ENCODE assay signal across 1 cellular context in the genomic region with DNA sequence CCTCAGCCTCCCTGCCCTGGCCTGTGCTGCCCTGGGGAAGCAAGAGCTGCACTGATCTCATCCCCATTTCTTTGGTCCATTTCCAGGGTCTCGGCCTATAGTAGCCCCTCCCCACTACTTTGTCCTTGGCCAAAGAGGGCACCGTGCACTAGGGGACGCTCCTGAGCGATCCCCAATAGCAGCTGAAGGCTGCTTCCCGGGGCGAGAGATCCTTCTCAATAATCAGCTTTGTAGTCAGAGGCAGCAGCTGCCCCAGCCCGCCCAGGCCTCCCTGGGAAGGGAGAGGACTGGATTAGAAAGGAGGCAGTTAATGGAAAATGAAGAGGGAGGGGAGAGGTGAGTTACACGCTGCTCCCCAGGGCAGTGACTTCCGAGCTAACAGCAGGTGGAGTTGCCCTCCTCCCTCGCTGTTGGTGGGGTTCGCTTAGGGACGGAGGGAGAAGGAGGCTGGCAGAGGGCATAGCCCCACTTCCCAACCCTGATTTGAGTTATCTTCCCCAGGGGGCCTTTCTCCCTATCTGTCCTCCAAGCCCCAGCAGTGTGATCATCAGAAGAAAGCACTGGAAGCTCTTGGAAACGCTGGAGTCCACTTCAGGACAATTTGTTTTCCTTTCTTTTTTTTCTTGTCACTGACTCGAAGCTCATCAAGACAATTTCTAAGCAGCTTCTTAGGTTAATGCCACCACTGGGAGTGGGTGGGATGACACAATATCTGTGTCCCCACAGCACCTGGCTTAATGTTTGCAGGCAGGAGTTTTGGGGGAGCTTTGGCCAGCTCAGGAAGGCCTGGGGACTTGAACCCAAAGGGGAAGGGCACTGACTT.
A peak's percentile ranks its signal among the peaks of the same experiment; 100 is the strongest.
TF ChIP-seq lines count a peak whose summit lies in the region.

No MANE protein-coding gene starts in this region.

TF ChIP-seq in HepG2, 621 proteins besides CTCF, POLR2A, EP300 and RAD21 (continued from another document):
- TF ChIP-seq HOXA3 (CRISPR knock-in tag; IDR thresholded peaks at IDR 0.05) (no peak), STAG1 (CRISPR knock-in tag; IDR thresholded peaks at IDR 0.05) (peak; percentile 38), LCORL (IDR thresholded peaks at IDR 0.05) (no peak), LCORL (CRISPR knock-in tag; IDR thresholded peaks at IDR 0.05) (peak; percentile 63; the same call in 1 of the 2 replicates), ZNF75D (CRISPR knock-in tag; IDR thresholded peaks at IDR 0.05; ENCODE audit: borderline replicate concordance) (no peak), ZBTB38 (CRISPR knock-in tag; IDR thresholded peaks at IDR 0.05) (peak; percentile 75), ZNF44 (CRISPR knock-in tag; IDR thresholded peaks at IDR 0.05) (no peak), SAP130 (CRISPR knock-in tag; IDR thresholded peaks at IDR 0.05; ENCODE audit: low read depth) (0 out of 2 replicates have a peak, but pooled peaks have one; percentile 13), NFYB (CRISPR knock-in tag; IDR thresholded peaks at IDR 0.05) (0 out of 2 replicates have a peak, but pooled peaks have one; percentile 16)
- TF ChIP-seq, protein P1, sequence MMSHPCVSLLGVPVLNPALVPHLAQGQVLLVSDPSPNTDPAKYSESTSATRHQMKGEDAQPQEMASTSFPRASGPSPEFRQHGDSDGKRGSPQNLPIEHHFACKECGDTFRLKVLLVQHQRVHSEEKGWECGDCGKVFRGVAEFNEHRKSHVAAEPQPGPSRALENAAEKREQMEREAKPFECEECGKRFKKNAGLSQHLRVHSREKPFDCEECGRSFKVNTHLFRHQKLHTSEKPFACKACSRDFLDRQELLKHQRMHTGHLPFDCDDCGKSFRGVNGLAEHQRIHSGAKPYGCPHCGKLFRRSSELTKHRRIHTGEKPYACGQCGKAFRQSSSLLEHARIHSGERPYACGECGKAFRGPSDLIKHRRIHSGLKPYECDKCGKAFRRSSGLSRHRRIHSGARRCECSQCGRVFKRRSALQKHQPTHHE (CRISPR knock-in tag; IDR thresholded peaks at IDR 0.05; ENCODE audit: borderline replicate concordance): no peak
- TF ChIP-seq, protein P2, sequence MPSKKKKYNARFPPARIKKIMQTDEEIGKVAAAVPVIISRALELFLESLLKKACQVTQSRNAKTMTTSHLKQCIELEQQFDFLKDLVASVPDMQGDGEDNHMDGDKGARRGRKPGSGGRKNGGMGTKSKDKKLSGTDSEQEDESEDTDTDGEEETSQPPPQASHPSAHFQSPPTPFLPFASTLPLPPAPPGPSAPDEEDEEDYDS (CRISPR knock-in tag; IDR thresholded peaks at IDR 0.05): peak; percentile 25; the same call in 1 of the 2 replicates
- TF ChIP-seq, protein P3, sequence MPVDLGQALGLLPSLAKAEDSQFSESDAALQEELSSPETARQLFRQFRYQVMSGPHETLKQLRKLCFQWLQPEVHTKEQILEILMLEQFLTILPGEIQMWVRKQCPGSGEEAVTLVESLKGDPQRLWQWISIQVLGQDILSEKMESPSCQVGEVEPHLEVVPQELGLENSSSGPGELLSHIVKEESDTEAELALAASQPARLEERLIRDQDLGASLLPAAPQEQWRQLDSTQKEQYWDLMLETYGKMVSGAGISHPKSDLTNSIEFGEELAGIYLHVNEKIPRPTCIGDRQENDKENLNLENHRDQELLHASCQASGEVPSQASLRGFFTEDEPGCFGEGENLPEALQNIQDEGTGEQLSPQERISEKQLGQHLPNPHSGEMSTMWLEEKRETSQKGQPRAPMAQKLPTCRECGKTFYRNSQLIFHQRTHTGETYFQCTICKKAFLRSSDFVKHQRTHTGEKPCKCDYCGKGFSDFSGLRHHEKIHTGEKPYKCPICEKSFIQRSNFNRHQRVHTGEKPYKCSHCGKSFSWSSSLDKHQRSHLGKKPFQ (CRISPR knock-in tag; IDR thresholded peaks at IDR 0.05; ENCODE audit: insufficient replicate concordance): peak; percentile 63
- TF ChIP-seq, protein P4, sequence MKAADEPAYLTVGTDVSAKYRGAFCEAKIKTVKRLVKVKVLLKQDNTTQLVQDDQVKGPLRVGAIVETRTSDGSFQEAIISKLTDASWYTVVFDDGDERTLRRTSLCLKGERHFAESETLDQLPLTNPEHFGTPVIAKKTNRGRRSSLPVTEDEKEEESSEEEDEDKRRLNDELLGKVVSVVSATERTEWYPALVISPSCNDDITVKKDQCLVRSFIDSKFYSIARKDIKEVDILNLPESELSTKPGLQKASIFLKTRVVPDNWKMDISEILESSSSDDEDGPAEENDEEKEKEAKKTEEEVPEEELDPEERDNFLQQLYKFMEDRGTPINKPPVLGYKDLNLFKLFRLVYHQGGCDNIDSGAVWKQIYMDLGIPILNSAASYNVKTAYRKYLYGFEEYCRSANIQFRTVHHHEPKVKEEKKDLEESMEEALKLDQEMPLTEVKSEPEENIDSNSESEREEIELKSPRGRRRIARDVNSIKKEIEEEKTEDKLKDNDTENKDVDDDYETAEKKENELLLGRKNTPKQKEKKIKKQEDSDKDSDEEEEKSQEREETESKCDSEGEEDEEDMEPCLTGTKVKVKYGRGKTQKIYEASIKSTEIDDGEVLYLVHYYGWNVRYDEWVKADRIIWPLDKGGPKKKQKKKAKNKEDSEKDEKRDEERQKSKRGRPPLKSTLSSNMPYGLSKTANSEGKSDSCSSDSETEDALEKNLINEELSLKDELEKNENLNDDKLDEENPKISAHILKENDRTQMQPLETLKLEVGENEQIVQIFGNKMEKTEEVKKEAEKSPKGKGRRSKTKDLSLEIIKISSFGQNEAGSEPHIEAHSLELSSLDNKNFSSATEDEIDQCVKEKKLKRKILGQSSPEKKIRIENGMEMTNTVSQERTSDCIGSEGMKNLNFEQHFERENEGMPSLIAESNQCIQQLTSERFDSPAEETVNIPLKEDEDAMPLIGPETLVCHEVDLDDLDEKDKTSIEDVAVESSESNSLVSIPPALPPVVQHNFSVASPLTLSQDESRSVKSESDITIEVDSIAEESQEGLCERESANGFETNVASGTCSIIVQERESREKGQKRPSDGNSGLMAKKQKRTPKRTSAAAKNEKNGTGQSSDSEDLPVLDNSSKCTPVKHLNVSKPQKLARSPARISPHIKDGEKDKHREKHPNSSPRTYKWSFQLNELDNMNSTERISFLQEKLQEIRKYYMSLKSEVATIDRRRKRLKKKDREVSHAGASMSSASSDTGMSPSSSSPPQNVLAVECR (CRISPR knock-in tag; IDR thresholded peaks at IDR 0.05; ENCODE audit: borderline replicate concordance): peak; percentile 36; the same call in 1 of the 2 replicates
